In the genomic region with DNA sequence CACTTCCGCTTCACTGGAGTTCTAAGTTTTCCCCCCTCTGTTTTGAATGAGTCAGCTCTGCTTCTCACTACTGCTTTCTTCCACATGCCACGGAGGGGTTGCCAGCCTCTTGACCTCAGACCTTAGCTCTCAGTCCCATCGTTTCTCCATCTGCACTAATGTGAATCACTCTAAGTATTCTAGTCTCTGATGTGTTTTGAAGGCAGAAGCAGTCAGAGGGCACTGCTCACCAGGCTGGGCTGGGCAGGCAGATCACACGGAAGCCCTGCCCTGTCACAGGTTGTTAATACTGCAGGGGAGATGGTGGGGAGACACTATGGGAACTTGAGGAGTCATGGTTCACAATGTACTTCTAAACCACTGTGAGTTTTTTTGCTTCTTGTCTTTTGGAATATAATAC, we compare ENCODE assay signal across 12 cellular contexts. TPM values are rescaled to one million over a fixed set of nuclear protein-coding genes. Genes with fewer than 3 reads are reported as not detected.
"Had no signal": no experiment of that assay in that cellular context is flagged by ENCODE, and none has a peak within 500 bp of the region (broad histone marks: within the 10 kb centered on the region; RNA-seq: fewer than 3 reads in every experiment).

No MANE protein-coding gene starts in this region.

RNA-seq across cellular contexts. Expression of gene GOLGA8T, which starts 24.3 kb away (rescaled TPM):
- total RNA-seq: activated B cell treated with CpG ODN at 0.5 μM for 24 hours; activated CD4-positive, alpha-beta T cell treated with anti-CD3 and anti-CD28 coated beads, Interleukin-2, amount 10 ng/mL, durations not matched to agents 24 days and 14 days; activated T-cell treated with anti-CD3 and anti-CD28 coated beads, Interleukin-2, amount 50 U/mL, for 4 hours; activated T-helper 1 cell treated with anti-CD3 and anti-CD28 coated beads, Interleukin-12 subunit alpha, Interleukin-12 subunit beta, Interleukin-2, Interleukin-4 antibody, amounts not matched to agents 30 ng/mL and 10 ng/mL and 1 ng/mL, durations not matched to agents 14 hours and 24 hours and 36 hours; activated T-helper 2 cell treated with anti-CD3 and anti-CD28 coated beads, Interferon-gamma antibody, Interleukin-2, Interleukin-4, amounts not matched to agents 10 μg/mL and 5 μg/mL and 100 μg/mL, durations not matched to agents 14 hours and 24 hours and 36 hours; bronchial epithelial cell had no signal
- polyA plus RNA-seq: cardiac muscle cell had no signal

RNA-seq across cellular contexts. Expression of gene GOLGA8J, which starts 27.8 kb away (rescaled TPM):
- total RNA-seq: activated CD4-positive, alpha-beta memory T cell treated with anti-CD3 and anti-CD28 coated beads for 36 hours; activated CD4-positive, alpha-beta T cell treated with anti-CD3 and anti-CD28 coated beads, Interleukin-2, amount 10 ng/mL, durations not matched to agents 24 days and 14 days; activated CD8-positive, alpha-beta memory T cell treated with anti-CD3 and anti-CD28 coated beads for 36 hours; activated naive CD8-positive, alpha-beta T cell treated with anti-CD3 and anti-CD28 coated beads for 36 hours; activated T-cell treated with anti-CD3 and anti-CD28 coated beads, Interleukin-2, amount 50 U/mL, for 72 hours; activated T-helper 2 cell treated with anti-CD3 and anti-CD28 coated beads, Interferon-gamma antibody, Interleukin-2, Interleukin-4, amounts not matched to agents 10 μg/mL and 5 μg/mL and 100 μg/mL, durations not matched to agents 14 hours and 24 hours and 36 hours; bronchial epithelial cell; cardiac muscle cell; chondrocyte had no signal
- polyA plus RNA-seq: cardiac muscle cell had no signal
